In the genomic region with DNA sequence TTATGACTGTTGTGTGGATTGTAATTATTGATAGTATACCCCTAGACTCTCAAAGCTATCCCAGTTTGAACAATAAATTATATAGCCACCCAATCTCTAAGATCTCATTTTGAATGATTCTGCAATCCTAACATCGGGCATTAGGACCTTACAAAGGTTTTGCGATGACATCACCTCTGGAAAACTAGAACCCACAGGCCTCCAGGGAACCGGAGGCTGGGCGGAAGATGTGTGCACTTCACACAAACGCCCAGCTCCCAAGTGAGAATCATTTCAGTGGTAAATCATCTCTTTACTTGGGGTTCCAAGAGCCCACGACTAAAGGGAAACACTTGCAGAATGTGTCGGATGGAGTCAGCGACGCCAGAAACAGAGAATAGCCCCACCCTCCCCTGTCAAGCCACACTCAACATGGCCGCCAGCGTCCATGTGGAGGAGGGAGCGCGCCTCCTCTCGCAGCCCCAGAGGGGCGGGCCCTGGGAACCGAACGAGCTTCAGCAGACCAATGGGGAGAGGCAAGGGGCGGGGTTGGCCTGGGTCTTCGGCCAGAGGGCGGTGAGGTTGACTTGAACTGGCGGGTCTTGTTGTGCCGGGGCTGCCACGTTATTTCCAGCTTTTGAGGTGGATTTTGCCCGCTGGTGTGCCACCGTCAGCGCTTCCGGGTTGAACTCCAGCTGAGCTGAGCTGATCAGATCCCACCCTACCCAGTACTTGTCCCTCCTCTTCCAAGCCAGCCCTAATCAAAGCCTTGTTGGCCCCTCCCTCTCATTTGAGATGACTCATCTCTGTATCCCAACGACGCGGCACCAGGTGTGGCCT, we compare ENCODE assay signal across 8 cellular contexts. TPM values are rescaled to one million over a fixed set of nuclear protein-coding genes. Genes with fewer than 3 reads are reported as not detected.
DNase-seq lines count a peak whose midpoint lies in the region; ATAC-seq and TF ChIP-seq lines count a peak whose summit lies in the region.

No MANE protein-coding gene starts in this region.

- intact Hi-C loops in activated T-helper 2 cell treated with anti-CD3 and anti-CD28 coated beads, Interferon-gamma antibody, Interleukin-2, Interleukin-4, amounts not matched to agents 10 μg/mL and 5 μg/mL and 100 μg/mL, durations not matched to agents 14 hours and 24 hours and 36 hours (cut with micrococcal nuclease) = loop anchor here (1.0 to 2.0 kb wide), 4 partner anchors 8 to 180 kb away; a partner anchor contains a TSS

- no peaks in the 10 kb centered on the region for H3K27me3 Mint-ChIP-seq in activated T-helper 2 cell treated with anti-CD3 and anti-CD28 coated beads, Interferon-gamma antibody, Interleukin-2, Interleukin-4, amounts not matched to agents 10 μg/mL and 5 μg/mL and 100 μg/mL, durations not matched to agents 14 hours and 24 hours and 36 hours (ENCODE audit: low read depth)
- peaks cover 0 to 3% (median 0%) of the 10 kb centered on the region in 5 donors for H3K27me3 Mint-ChIP-seq in naive thymus-derived CD8-positive, alpha-beta T cell
- peaks cover 6 to 12% of the 10 kb centered on the region in 2 donors for H3K27me3 Mint-ChIP-seq in stimulated activated naive B cell treated with anti-CD40 and anti-IgM and Interleukin-4, amounts not matched to agents 10 μg/mL and 1 μg/mL and 100 μg/mL, for 72 hours

- peak; percentile 96 to 97 for ATAC-seq in naive thymus-derived CD8-positive, alpha-beta T cell
- ATAC-seq in stimulated activated naive B cell treated with anti-CD40 and anti-IgM and Interleukin-4, amounts not matched to agents 10 μg/mL and 1 μg/mL and 100 μg/mL, for 72 hours (replicated peaks) = peak; percentile 98 to 99

- no peaks in the 10 kb centered on the region for H3K9me3 Mint-ChIP-seq in activated T-helper 2 cell treated with anti-CD3 and anti-CD28 coated beads, Interferon-gamma antibody, Interleukin-2, Interleukin-4, amounts not matched to agents 10 μg/mL and 5 μg/mL and 100 μg/mL, durations not matched to agents 14 hours and 24 hours and 36 hours
- no peaks in the 10 kb centered on the region for H3K9me3 Mint-ChIP-seq in naive thymus-derived CD8-positive, alpha-beta T cell
- peaks cover 0 to 2% of the 10 kb centered on the region in 2 donors for H3K9me3 Mint-ChIP-seq in stimulated activated naive B cell treated with anti-CD40 and anti-IgM and Interleukin-4, amounts not matched to agents 10 μg/mL and 1 μg/mL and 100 μg/mL, for 72 hours

- peak overlapping the region; percentile 92 for H3K27ac Mint-ChIP-seq in activated T-helper 2 cell treated with anti-CD3 and anti-CD28 coated beads, Interferon-gamma antibody, Interleukin-2, Interleukin-4, amounts not matched to agents 10 μg/mL and 5 μg/mL and 100 μg/mL, durations not matched to agents 14 hours and 24 hours and 36 hours
- peak overlapping the region; percentile 96 to 100 (median 99) for H3K27ac Mint-ChIP-seq in naive thymus-derived CD8-positive, alpha-beta T cell
- peak overlapping the region; percentile 98 for H3K27ac Mint-ChIP-seq in stimulated activated naive B cell treated with anti-CD40 and anti-IgM and Interleukin-4, amounts not matched to agents 10 μg/mL and 1 μg/mL and 100 μg/mL, for 72 hours

- POLR2A ChIA-PET in naive thymus-derived CD8-positive, alpha-beta T cell (lab: Charles Lee) = interaction anchor here (0.6 to 4.9 kb wide), 17 partner anchors 9 to 714 kb away, joined by 3 to 134 read pairs (median 4); a partner anchor contains a TSS

- peak overlapping the region; percentile 79 for H3K4me3 Mint-ChIP-seq in activated T-helper 2 cell treated with anti-CD3 and anti-CD28 coated beads, Interferon-gamma antibody, Interleukin-2, Interleukin-4, amounts not matched to agents 10 μg/mL and 5 μg/mL and 100 μg/mL, durations not matched to agents 14 hours and 24 hours and 36 hours (ENCODE audit: low read depth)
- H3K4me3 Mint-ChIP-seq in naive thymus-derived CD8-positive, alpha-beta T cell = peak overlapping the region; percentile 89 to 96 (median 93)
- H3K4me3 Mint-ChIP-seq in stimulated activated naive B cell treated with anti-CD40 and anti-IgM and Interleukin-4, amounts not matched to agents 10 μg/mL and 1 μg/mL and 100 μg/mL, for 72 hours = peak overlapping the region; percentile 90 to 93

- H3K4me1 Mint-ChIP-seq in activated T-helper 2 cell treated with anti-CD3 and anti-CD28 coated beads, Interferon-gamma antibody, Interleukin-2, Interleukin-4, amounts not matched to agents 10 μg/mL and 5 μg/mL and 100 μg/mL, durations not matched to agents 14 hours and 24 hours and 36 hours (ENCODE audit: low read depth) = peaks cover 9% of the 10 kb centered on the region
- H3K4me1 Mint-ChIP-seq in naive thymus-derived CD8-positive, alpha-beta T cell = peaks cover 4 to 8% (median 6%) of the 10 kb centered on the region in 4 donors
- H3K4me1 Mint-ChIP-seq in stimulated activated naive B cell treated with anti-CD40 and anti-IgM and Interleukin-4, amounts not matched to agents 10 μg/mL and 1 μg/mL and 100 μg/mL, for 72 hours = peaks cover 3 to 4% of the 10 kb centered on the region in 2 donors

- DNase-seq in EL (peak; percentile 99), H4 (ENCODE audit: low spot score) (peak; percentile 98), LNCaP clone FGC (ENCODE audit: low read depth) (peak; percentile 96), RPMI8226 (peak; percentile 100), fibroblast of mammary gland (ENCODE audit: low read depth) (peak; percentile 97)
- peak; percentile 98 for DNase-seq in activated T-helper 2 cell treated with anti-CD3 and anti-CD28 coated beads, Interferon-gamma antibody, Interleukin-2, Interleukin-4, amounts not matched to agents 10 μg/mL and 5 μg/mL and 100 μg/mL, durations not matched to agents 14 hours and 24 hours and 36 hours (ENCODE audit: low spot score)
- DNase-seq in naive thymus-derived CD8-positive, alpha-beta T cell = peak; percentile 93 to 98 (median 96)
- DNase-seq in stimulated activated naive B cell treated with anti-CD40 and anti-IgM and Interleukin-4, amounts not matched to agents 10 μg/mL and 1 μg/mL and 100 μg/mL, for 72 hours = peak; percentile 99

- TF ChIP-seq CTCF in LNCaP clone FGC (IDR thresholded peaks at IDR 0.05; ENCODE audit: control insufficient read depth, extremely low read depth, insufficient read depth) = no peak
- no peak for TF ChIP-seq CTCF in fibroblast of mammary gland (conservative IDR thresholded peaks at IDR 0.05; ENCODE audit: control insufficient read depth, insufficient read depth, low read depth, low read length)

- H3K4me3 ChIP-seq in LNCaP clone FGC (ENCODE audit: low read depth, low read length) (peak overlapping the region; percentile 50), fibroblast of mammary gland (ENCODE audit: control insufficient read depth, low read depth, low read length) (peak overlapping the region; percentile 68)

- no peaks in the 10 kb centered on the region for H3K36me3 Mint-ChIP-seq in activated T-helper 2 cell treated with anti-CD3 and anti-CD28 coated beads, Interferon-gamma antibody, Interleukin-2, Interleukin-4, amounts not matched to agents 10 μg/mL and 5 μg/mL and 100 μg/mL, durations not matched to agents 14 hours and 24 hours and 36 hours (ENCODE audit: low read depth)
- H3K36me3 Mint-ChIP-seq in naive thymus-derived CD8-positive, alpha-beta T cell = no peaks in the 10 kb centered on the region
- no peaks in the 10 kb centered on the region for H3K36me3 Mint-ChIP-seq in stimulated activated naive B cell treated with anti-CD40 and anti-IgM and Interleukin-4, amounts not matched to agents 10 μg/mL and 1 μg/mL and 100 μg/mL, for 72 hours

RNA-seq across cellular contexts. Expression of a gene that starts 8.4 kb away (rescaled TPM):
- 46.7 and 167 TPM in 2 replicates for total RNA-seq in H4 (2014; rRNA removed; shearing (Covaris generic))
- 63.1 and 67.1 TPM in 2 replicates for total RNA-seq in activated T-helper 2 cell treated with anti-CD3 and anti-CD28 coated beads, Interferon-gamma antibody, Interleukin-2, Interleukin-4, amounts not matched to agents 10 μg/mL and 5 μg/mL and 100 μg/mL, durations not matched to agents 14 hours and 24 hours and 36 hours
- 10 to 100 TPM; 26.6 to 28.6 TPM for total RNA-seq in naive thymus-derived CD8-positive, alpha-beta T cell
- 10 to 100 TPM; 73.9 to 85.2 (median 74.6) TPM for polyA plus RNA-seq in naive thymus-derived CD8-positive, alpha-beta T cell

RNA-seq across cellular contexts. Expression of a gene that starts 18.4 kb away (rescaled TPM):
- total RNA-seq in H4 (2014; rRNA removed; shearing (Covaris generic)) = 31.6 and 47.8 TPM in 2 replicates
- total RNA-seq in activated T-helper 2 cell treated with anti-CD3 and anti-CD28 coated beads, Interferon-gamma antibody, Interleukin-2, Interleukin-4, amounts not matched to agents 10 μg/mL and 5 μg/mL and 100 μg/mL, durations not matched to agents 14 hours and 24 hours and 36 hours = 74.6 and 89.5 TPM in 2 replicates
- total RNA-seq in naive thymus-derived CD8-positive, alpha-beta T cell = 10 to 100 TPM; 82.8 to 88.5 TPM
- 10 to 100 TPM; 79.3 to 94.3 (median 92.6) TPM for polyA plus RNA-seq in naive thymus-derived CD8-positive, alpha-beta T cell

Comparison
In these comparisons a context has a peak if more than half of its experiments do, and no peak if none do; other contexts are left out.
1. Peak in every context shown above with its lines: DNase-seq, ATAC-seq and H3K4me3 ChIP-seq.